In the genomic region with DNA sequence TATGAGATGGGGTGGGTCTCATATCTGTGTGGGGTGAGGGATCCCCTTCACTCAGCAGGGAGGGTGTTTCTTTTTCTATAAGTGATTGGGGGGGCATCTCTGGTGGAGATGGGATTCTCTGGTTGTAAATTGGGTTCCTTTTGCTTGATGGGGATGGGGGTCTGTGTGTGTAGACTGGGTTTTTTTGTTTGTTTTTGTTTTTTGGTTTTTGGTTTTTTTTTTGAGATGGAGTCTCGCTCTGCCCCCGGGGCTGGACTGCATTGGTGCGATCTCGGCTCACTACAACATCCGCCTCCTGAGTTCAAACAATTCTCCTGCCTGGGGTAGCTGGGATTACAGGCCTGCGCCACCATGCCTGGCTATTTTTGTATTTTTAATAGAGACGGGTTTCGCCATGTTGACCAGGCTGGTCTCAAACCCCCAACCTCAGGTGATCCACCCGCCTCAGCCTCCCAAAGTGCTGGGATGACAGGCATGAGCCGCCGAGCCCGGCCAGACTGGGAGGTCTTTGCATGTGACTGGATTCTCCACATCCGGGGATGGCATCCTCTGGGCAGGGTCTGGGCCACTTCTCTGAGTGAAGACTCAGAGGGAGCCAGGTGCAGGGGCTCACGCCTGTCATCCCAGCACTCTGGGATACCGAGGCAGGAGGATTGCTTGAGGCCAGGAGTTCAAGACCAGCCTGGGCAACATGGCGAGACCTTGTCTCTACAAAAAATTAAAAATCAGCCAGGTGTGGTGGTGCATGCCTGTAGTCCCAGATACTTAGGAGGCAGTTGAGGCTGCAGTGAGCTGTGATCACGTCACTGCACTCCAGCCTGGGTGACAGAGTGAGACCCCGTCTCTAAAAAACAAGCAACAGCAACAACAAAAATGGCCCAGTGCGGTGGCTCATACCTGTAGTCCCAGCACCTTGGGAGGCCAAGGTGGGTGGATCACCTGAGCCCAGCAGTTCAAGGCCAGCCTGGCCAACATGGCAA, we compare ENCODE assay signal across 17 cellular contexts. TPM values are rescaled to one million over a fixed set of nuclear protein-coding genes. Genes with fewer than 3 reads are reported as not detected.
DNase-seq lines count a peak whose midpoint lies in the region; ATAC-seq and TF ChIP-seq lines count a peak whose summit lies in the region.
"Had no signal": no experiment of that assay in that cellular context is flagged by ENCODE, and none has a peak within 500 bp of the region (broad histone marks: within the 10 kb centered on the region; RNA-seq: fewer than 3 reads in every experiment).

No MANE protein-coding gene starts in this region.

- no peak for DNase-seq in T-helper 2 cell treated with Interferon-gamma antibody and Interleukin-4, amounts not matched to agents 5 μg/mL and 100 μg/mL, for 36 hours (ENCODE audit: low spot score)
- no peak for DNase-seq in T-helper 2 cell
- peak; percentile 77 to 84 for DNase-seq in SJCRH30
- peak; percentile 36 for DNase-seq in endodermal cell
- DNase-seq in RKO (ENCODE audit: low spot score) = no peak
- DNase-seq in GDM1 (lab: John Stamatoyannopoulos, UW) = no peak
- DNase-seq: 8988T, DMS153, NCI-H1105, NCI-H446 treated with DMSO at 0.1 percent for 48 hours, T-helper 9 cell had no signal

- H3K36me3 Mint-ChIP-seq in T-helper 2 cell treated with Interferon-gamma antibody and Interleukin-4, amounts not matched to agents 5 μg/mL and 100 μg/mL, for 36 hours (ENCODE audit: low read depth) = no peaks in the 10 kb centered on the region
- H3K36me3 Mint-ChIP-seq in endodermal cell (ENCODE audit: low read depth) = no peaks in the 10 kb centered on the region

- no peaks in the 10 kb centered on the region for H3K79me2 ChIP-seq in parathyroid adenoma

- H3K27me3 ChIP-seq in SJCRH30 = no peaks in the 10 kb centered on the region
- no peaks in the 10 kb centered on the region for H3K27me3 ChIP-seq in endodermal cell (ENCODE audit: control insufficient read depth, insufficient read depth, low read length, poor library complexity, severe bottlenecking)
- no peaks in the 10 kb centered on the region for H3K27me3 ChIP-seq in parathyroid adenoma (ENCODE audit: control insufficient read depth, insufficient read depth, low read length)

- H3K4me1 Mint-ChIP-seq in T-helper 2 cell treated with Interferon-gamma antibody and Interleukin-4, amounts not matched to agents 5 μg/mL and 100 μg/mL, for 36 hours (ENCODE audit: low read depth) = peaks cover 10% of the 10 kb centered on the region
- H3K4me1 Mint-ChIP-seq in endodermal cell = peaks cover 8% of the 10 kb centered on the region

- peak overlapping the region; percentile 91 for H2AFZ ChIP-seq in parathyroid adenoma

- 92% methylated on average over 17 to 19 of the region's 19 CpGs for WGBS in endodermal cell (ENCODE audit: insufficient coverage in 1 of 2, insufficient read length in 1 of 2), 2 experiments

- ATAC-seq in HG02610 (IDR thresholded peaks at IDR 0.05; ENCODE audit: unreplicated experiment) = no peak
- ATAC-seq: HCT116 had no signal

- peaks cover 26% of the 10 kb centered on the region for H3K27me3 Mint-ChIP-seq in T-helper 2 cell treated with Interferon-gamma antibody and Interleukin-4, amounts not matched to agents 5 μg/mL and 100 μg/mL, for 36 hours (ENCODE audit: low read depth)
- H3K27me3 Mint-ChIP-seq in endodermal cell (ENCODE audit: insufficient read depth) = peaks cover 52% of the 10 kb centered on the region

- no peaks in the 10 kb centered on the region for H3K9me3 Mint-ChIP-seq in T-helper 2 cell treated with Interferon-gamma antibody and Interleukin-4, amounts not matched to agents 5 μg/mL and 100 μg/mL, for 36 hours
- H3K9me3 Mint-ChIP-seq in endodermal cell = no peaks in the 10 kb centered on the region

- H3K4me1 ChIP-seq in SJCRH30 = peaks cover 25% of the 10 kb centered on the region
- H3K4me1 ChIP-seq in endodermal cell (ENCODE audit: control insufficient read depth, insufficient read depth, low read length) = no peaks in the 10 kb centered on the region
- H3K4me1 ChIP-seq in parathyroid adenoma = peaks cover 11% of the 10 kb centered on the region

- peak overlapping the region; percentile 96 for H3K27ac ChIP-seq in SJCRH30
- H3K27ac ChIP-seq in endodermal cell (ENCODE audit: low read depth, low read length) = no peak overlapping the region
- H3K27ac ChIP-seq in parathyroid adenoma = peak overlapping the region; percentile 88
- H3K27ac ChIP-seq: neutrophil, tibial nerve had no signal

- peak overlapping the region; percentile 81 for H3K4me2 ChIP-seq in parathyroid adenoma (ENCODE audit: low read length)

- peak overlapping the region; percentile 72 for H3K4me3 Mint-ChIP-seq in T-helper 2 cell treated with Interferon-gamma antibody and Interleukin-4, amounts not matched to agents 5 μg/mL and 100 μg/mL, for 36 hours
- H3K4me3 Mint-ChIP-seq in endodermal cell = peak overlapping the region; percentile 74

- H3K9ac ChIP-seq in endodermal cell (ENCODE audit: extremely low read depth, low read length, poor library complexity, severe bottlenecking) (no peak overlapping the region), parathyroid adenoma (no peak overlapping the region)

- TF ChIP-seq CTCF in endodermal cell (conservative IDR thresholded peaks at IDR 0.05) (no peak), parathyroid adenoma (IDR thresholded peaks at IDR 0.05) (no peak)

- H3K36me3 ChIP-seq in SJCRH30 = no peaks in the 10 kb centered on the region
- H3K36me3 ChIP-seq in endodermal cell (ENCODE audit: control insufficient read depth, insufficient read depth, low read length) = no peaks in the 10 kb centered on the region
- H3K36me3 ChIP-seq in parathyroid adenoma (ENCODE audit: control insufficient read depth, insufficient read depth, low read length) = no peaks in the 10 kb centered on the region
- H3K36me3 ChIP-seq: neutrophil, tibial nerve had no signal

- H3K9me3 ChIP-seq in SJCRH30 (replicated peaks) (no peaks in the 10 kb centered on the region), endodermal cell (ENCODE audit: control insufficient read depth, low read length) (no peaks in the 10 kb centered on the region), parathyroid adenoma (ENCODE audit: control insufficient read depth, low read length) (no peaks in the 10 kb centered on the region)
- H3K9me3 ChIP-seq: neutrophil, tibial nerve had no signal

- peak overlapping the region; percentile 67 for H3K4me3 ChIP-seq in SJCRH30
- no peak overlapping the region for H3K4me3 ChIP-seq in endodermal cell (ENCODE audit: low read length)
- peak overlapping the region; percentile 59 for H3K4me3 ChIP-seq in parathyroid adenoma (ENCODE audit: low read depth, low read length)

- H3K27ac Mint-ChIP-seq in T-helper 2 cell treated with Interferon-gamma antibody and Interleukin-4, amounts not matched to agents 5 μg/mL and 100 μg/mL, for 36 hours = no peak overlapping the region
- no peak overlapping the region for H3K27ac Mint-ChIP-seq in endodermal cell

RNA-seq across cellular contexts. Expression of gene MYBPC2, which starts 0.8 kb away (rescaled TPM):
- 13.8 and 14.7 TPM in 2 replicates for total RNA-seq in SJCRH30 (2014; rRNA removed; shearing (Covaris generic))
- total RNA-seq in endodermal cell = 1 to 10 TPM; 1.9 to 2.3 TPM
- polyA plus RNA-seq in endodermal cell (2013, experiment 1 of 2) = 0.71 TPM
- 0.62 TPM for polyA plus RNA-seq in endodermal cell (2013, experiment 2 of 2)
- total RNA-seq: HT-29 had no signal

RNA-seq across cellular contexts. Expression of gene SPIB, which starts 14.8 kb away (rescaled TPM):
- total RNA-seq in SJCRH30 (2014; rRNA removed; shearing (Covaris generic)) = 0.83 and 2.8 TPM in 2 replicates
- 1 to 10 TPM in 1 of 2 donors, under 1 TPM in 1; 0.11 to 2.6 TPM for total RNA-seq in endodermal cell
- polyA plus RNA-seq in endodermal cell (2013, experiment 1 of 2) = 0.68 TPM
- 0.41 TPM for polyA plus RNA-seq in endodermal cell (2013, experiment 2 of 2)
- total RNA-seq: HT-29 had no signal

RNA-seq across cellular contexts. Expression of gene EMC10, which starts 42.8 kb away (rescaled TPM):
- 52.7 and 56.3 TPM in 2 replicates for total RNA-seq in SJCRH30 (2014; rRNA removed; shearing (Covaris generic))
- total RNA-seq in endodermal cell = 100 to 1,000 TPM; 119 to 123 TPM
- polyA plus RNA-seq in endodermal cell (2013, experiment 1 of 2) = 88.6 TPM
- polyA plus RNA-seq in endodermal cell (2013, experiment 2 of 2) = 88.0 TPM

RNA-seq across cellular contexts. Expression of gene GARIN5A, which starts 43.2 kb away (rescaled TPM):
- total RNA-seq in SJCRH30 (2014; rRNA removed; shearing (Covaris generic)) = 0.89 and 1.2 TPM in 2 replicates
- total RNA-seq in endodermal cell = 1 to 10 TPM; 8.3 to 9.5 TPM
- polyA plus RNA-seq in endodermal cell (2013, experiment 1 of 2) = 1.7 TPM
- polyA plus RNA-seq in endodermal cell (2013, experiment 2 of 2) = 2.4 TPM
- total RNA-seq: tibial nerve had no signal

RNA-seq across cellular contexts. Expression of gene POLD1, which starts 49.3 kb away (rescaled TPM):
- 74.4 and 75.2 TPM in 2 replicates for total RNA-seq in SJCRH30 (2014; rRNA removed; shearing (Covaris generic))
- 100 to 1,000 TPM; 106 to 127 TPM for total RNA-seq in endodermal cell
- polyA plus RNA-seq in endodermal cell (2013, experiment 1 of 2) = 68.6 TPM
- 68.1 TPM for polyA plus RNA-seq in endodermal cell (2013, experiment 2 of 2)

Comparison
In these comparisons a context has a peak if more than half of its experiments do, and no peak if none do; other contexts are left out.
1. DNase-seq: peak in SJCRH30 (2 of 2) and endodermal cell (single experiment); none in T-helper 2 cell treated with Interferon-gamma antibody and Interleukin-4, amounts not matched to agents 5 μg/mL and 100 μg/mL, for 36 hours (single experiment), T-helper 2 cell (0 of 5), RKO (single experiment) and GDM1 (single experiment).